In the genomic region with DNA sequence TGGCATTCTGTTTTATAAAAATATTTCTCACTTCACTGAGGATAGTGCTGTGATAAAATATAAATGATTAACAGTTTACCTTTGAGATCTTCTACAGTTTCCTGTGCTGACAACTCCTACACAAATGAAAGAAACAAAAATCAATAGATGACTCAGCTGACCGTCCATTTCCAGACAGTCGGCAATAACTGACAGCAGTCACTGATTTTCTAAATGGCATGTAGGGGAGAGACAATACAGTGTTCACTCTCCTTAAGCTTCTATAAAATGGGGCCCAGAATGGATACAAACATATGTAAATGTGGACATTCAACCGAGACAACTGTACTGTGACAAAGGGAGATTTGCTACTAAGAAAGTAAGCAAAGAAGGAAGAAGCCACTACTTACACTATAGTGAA, we compare ENCODE assay signal across 10 cellular contexts. TPM values are rescaled to one million over a fixed set of nuclear protein-coding genes. Genes with fewer than 3 reads are reported as not detected.
A peak's percentile ranks its signal among the peaks of the same experiment; 100 is the strongest.
DNase-seq lines count a peak whose midpoint lies in the region; ATAC-seq and TF ChIP-seq lines count a peak whose summit lies in the region.
"Had no signal": no experiment of that assay in that cellular context is flagged by ENCODE, and none has a peak within 500 bp of the region (broad histone marks: within the 10 kb centered on the region; RNA-seq: fewer than 3 reads in every experiment).

No MANE protein-coding gene starts in this region.

- no peaks in the 10 kb centered on the region for H3K27me3 ChIP-seq in CD8-positive, alpha-beta memory T cell (ENCODE audit: insufficient read depth, low read length, poor library complexity, severe bottlenecking)
- H3K27me3 ChIP-seq in brain microvascular endothelial cell (replicated peaks) = no peaks in the 10 kb centered on the region
- H3K27me3 ChIP-seq: BLaER1 had no signal

- in situ Hi-C loops in G401 (cut with HindIII; ENCODE audit: low sequenced_read_pairs) (no loop called here), brain microvascular endothelial cell (cut with HindIII; ENCODE audit: low pct_ligation_motif_present, low sequenced_read_pairs) (no loop called here)

- no peaks in the 10 kb centered on the region for H3K4me1 ChIP-seq in CD8-positive, alpha-beta memory T cell (ENCODE audit: insufficient read depth, low read length)
- H3K4me1 ChIP-seq: BLaER1 had no signal

- POLR2A ChIA-PET in CD8-positive, alpha-beta memory T cell (lab: Charles Lee) = no interaction called here

- peaks cover 19 to 21% (median 19%) of the 10 kb centered on the region in 3 donors for H3K4me1 Mint-ChIP-seq in CD8-positive, alpha-beta memory T cell

- peaks cover 10% of the 10 kb centered on the region for H3K36me3 ChIP-seq in CD8-positive, alpha-beta memory T cell (ENCODE audit: insufficient read depth, low read length)
- peaks cover 14% of the 10 kb centered on the region for H3K36me3 ChIP-seq in brain microvascular endothelial cell (replicated peaks)

- peaks cover 20 to 58% (median 40%) of the 10 kb centered on the region in 3 donors for H3K36me3 Mint-ChIP-seq in CD8-positive, alpha-beta memory T cell

- no peaks in the 10 kb centered on the region for H3K27me3 Mint-ChIP-seq in CD8-positive, alpha-beta memory T cell

- no peak for DNase-seq in CD8-positive, alpha-beta memory T cell
- DNase-seq in NCI-H526 (lab: John Stamatoyannopoulos, UW) (peak; percentile 14 to 39), hippocampal formation (lab: John Stamatoyannopoulos, UW) (no peak), AG08396 (ENCODE audit: low spot score) (no peak), G401 (ENCODE audit: low spot score) (no peak), brain microvascular endothelial cell (no peak)
- DNase-seq: OCI-M1 had no signal

- H3K9me3 Mint-ChIP-seq in CD8-positive, alpha-beta memory T cell = no peaks in the 10 kb centered on the region

- ATAC-seq in GM19035 (IDR thresholded peaks at IDR 0.05; ENCODE audit: unreplicated experiment) (peak; percentile 92), HG02840 (IDR thresholded peaks at IDR 0.05; ENCODE audit: low FRiP score, unreplicated experiment) (peak; percentile 97)

- H3K27ac ChIP-seq in CD8-positive, alpha-beta memory T cell (ENCODE audit: low read depth, low read length) = no peak overlapping the region
- H3K27ac ChIP-seq in brain microvascular endothelial cell = no peak overlapping the region
- H3K27ac ChIP-seq: BLaER1 had no signal

- no peak for TF ChIP-seq CTCF in brain microvascular endothelial cell (IDR thresholded peaks at IDR 0.05; ENCODE audit: low read depth, low read length, missing control alignments)

- H3K4me3 Mint-ChIP-seq in CD8-positive, alpha-beta memory T cell = no peak overlapping the region

- CTCF ChIA-PET in CD8-positive, alpha-beta memory T cell (lab: Charles Lee) = interaction anchor here (1.0 kb wide), 1 partner anchor 12 kb away, joined by 3 read pairs; no protein-coding TSS in a partner anchor

- no peak overlapping the region for H3K4me3 ChIP-seq in CD8-positive, alpha-beta memory T cell (ENCODE audit: low read length)
- H3K4me3 ChIP-seq in brain microvascular endothelial cell (ENCODE audit: low read depth, low read length) = no peak overlapping the region
- H3K4me3 ChIP-seq: BLaER1 had no signal

- H3K27ac Mint-ChIP-seq in CD8-positive, alpha-beta memory T cell = peak overlapping the region in 5 of 8 donors; percentile 1 to 74 (median 23)

- no peaks in the 10 kb centered on the region for H3K9me3 ChIP-seq in CD8-positive, alpha-beta memory T cell (ENCODE audit: low read length)
- H3K9me3 ChIP-seq: BLaER1 had no signal

RNA-seq across cellular contexts. Expression of a gene that starts 34.3 kb away (rescaled TPM):
- 10 to 100 TPM; 26.7 to 27.3 TPM for total RNA-seq in CD8-positive, alpha-beta memory T cell
- 11.7 TPM for polyA plus RNA-seq in CD8-positive, alpha-beta memory T cell
- total RNA-seq in G401 (2014; rRNA removed; shearing (Covaris generic)) = 0.07 and 0.74 TPM in 2 replicates

Comparison
In these comparisons a context has a peak if more than half of its experiments do, and no peak if none do; other contexts are left out.
1. DNase-seq: peak in NCI-H526 (2 of 2); none in CD8-positive, alpha-beta memory T cell (0 of 5), hippocampal formation (0 of 2), AG08396 (single experiment), G401 (single experiment) and brain microvascular endothelial cell (single experiment).
2. RNA of a gene that starts 34.3 kb away (total RNA-seq): 26.7 to 27.3 TPM in CD8-positive, alpha-beta memory T cell; 0.07 to 0.74 TPM in G401; every median in the first group is over 10 times any median in the second.